In the genomic region with DNA sequence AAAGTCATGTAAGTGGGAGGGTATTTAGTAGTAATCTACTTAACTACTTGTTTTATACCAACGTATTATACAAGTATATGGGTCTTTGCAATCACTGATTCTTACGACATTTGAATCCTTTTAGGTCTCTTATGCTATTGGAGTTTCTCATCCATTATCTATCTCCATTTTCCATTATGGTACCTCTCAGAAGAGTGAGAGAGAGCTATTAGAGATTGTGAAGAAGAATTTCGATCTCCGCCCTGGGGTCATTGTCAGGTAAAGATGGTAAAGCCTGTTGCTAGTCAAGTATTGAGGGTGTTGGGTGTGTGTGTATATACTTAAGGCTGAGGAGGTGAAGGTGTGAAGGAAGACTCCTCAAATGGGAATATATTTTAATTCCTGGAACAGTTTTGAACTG, we compare ENCODE assay signal across 12 cellular contexts. TPM values are rescaled to one million over a fixed set of nuclear protein-coding genes. Genes with fewer than 3 reads are reported as not detected.
DNase-seq lines count a peak whose midpoint lies in the region; ATAC-seq and TF ChIP-seq lines count a peak whose summit lies in the region.
"Had no signal": no experiment of that assay in that cellular context is flagged by ENCODE, and none has a peak within 500 bp of the region (broad histone marks: within the 10 kb centered on the region; RNA-seq: fewer than 3 reads in every experiment).

No MANE protein-coding gene starts in this region.

- H2AFZ ChIP-seq in IMR-90 (replicated peaks; ENCODE audit: low read length, poor library complexity) (no peak overlapping the region), osteoblast (ENCODE audit: low read length) (no peak overlapping the region)

- H3K4me1 Mint-ChIP-seq in CD4-positive, CD25-positive, alpha-beta regulatory T cell: peaks cover 13 to 44% (median 30%) of the 10 kb centered on the region in 4 donors
- H3K4me1 Mint-ChIP-seq in brain: peaks cover 50% of the 10 kb centered on the region

- H3K4me3 ChIP-seq in CD4-positive, CD25-positive, alpha-beta regulatory T cell (ENCODE audit: low read depth, low read length): no peak overlapping the region
- H3K4me3 ChIP-seq in IMR-90 (ENCODE audit: insufficient read depth, low read depth, low read length) (no peak overlapping the region), osteoblast (ENCODE audit: insufficient read depth, low read length) (no peak overlapping the region)

- peak overlapping the region; percentile 10 to 56 (median 45) for H3K27ac Mint-ChIP-seq in CD4-positive, CD25-positive, alpha-beta regulatory T cell
- peak overlapping the region; percentile 3 to 100 (median 83) for H3K27ac Mint-ChIP-seq in brain

- dilution Hi-C loops in IMR-90 (cut with HindIII; ENCODE audit: low sequenced_read_pairs, unreplicated experiment): no loop called here

- peaks cover 54% of the 10 kb centered on the region for H3K36me3 ChIP-seq in CD4-positive, CD25-positive, alpha-beta regulatory T cell (ENCODE audit: control insufficient read depth, insufficient read depth, low read length)
- peaks cover 36% of the 10 kb centered on the region for H3K36me3 ChIP-seq in IMR-90 (ENCODE audit: control insufficient read depth, insufficient read depth, low read length)
- peaks cover 54% of the 10 kb centered on the region for H3K36me3 ChIP-seq in osteoblast (ENCODE audit: insufficient read depth, low read length)

- peaks cover 21% of the 10 kb centered on the region for H3K4me1 ChIP-seq in CD4-positive, CD25-positive, alpha-beta regulatory T cell (ENCODE audit: control insufficient read depth, insufficient read depth, low read length, poor library complexity, severe bottlenecking)
- H3K4me1 ChIP-seq in IMR-90 (ENCODE audit: control insufficient read depth, insufficient read depth, low read length): peaks cover 4% of the 10 kb centered on the region
- peaks cover 18% of the 10 kb centered on the region for H3K4me1 ChIP-seq in osteoblast (ENCODE audit: insufficient read depth, low read length)

- WGBS in IMR-90 (ENCODE audit: extremely low coverage in 2 of 2, insufficient read length in 1 of 2), 2 experiments: no CpG with 5 or more reads among the region's 4 CpGs

- no peak overlapping the region for H3K56ac ChIP-seq in IMR-90 (ENCODE audit: extremely low read depth, insufficient read depth, low read length)

- TF ChIP-seq CTCF in IMR-90 (conservative IDR thresholded peaks at IDR 0.05; ENCODE audit: low read depth, low read length) (no peak), brain (conservative IDR thresholded peaks at IDR 0.05) (no peak), osteoblast (IDR thresholded peaks at IDR 0.05; ENCODE audit: extremely low read depth, low read depth, low read length) (no peak)

- peaks cover 12 to 46% of the 10 kb centered on the region in 2 experiments for H3K79me1 ChIP-seq in IMR-90 (ENCODE audit: low read depth in 1 of 2, low read length in 2 of 2)

- H4K8ac ChIP-seq in IMR-90 (ENCODE audit: low read depth in 2 of 2, low read length in 2 of 2): no peak overlapping the region

- H2AK5ac ChIP-seq in IMR-90 (ENCODE audit: low read depth, low read length): no peak overlapping the region

- H3K4me2 ChIP-seq in IMR-90 (ENCODE audit: low read depth, low read length) (no peak overlapping the region), osteoblast (ENCODE audit: insufficient read depth, low read length) (peak overlapping the region; percentile 82)

- H3K27me3 ChIP-seq in CD4-positive, CD25-positive, alpha-beta regulatory T cell (ENCODE audit: control insufficient read depth, insufficient read depth, low read length): no peaks in the 10 kb centered on the region
- H3K27me3 ChIP-seq in IMR-90 (ENCODE audit: control insufficient read depth, insufficient read depth, low read length): no peaks in the 10 kb centered on the region
- H3K27me3 ChIP-seq in osteoblast (ENCODE audit: insufficient read depth, low read length): no peaks in the 10 kb centered on the region

- H3K9me3 ChIP-seq in CD4-positive, CD25-positive, alpha-beta regulatory T cell (ENCODE audit: control insufficient read depth in 2 of 2, low read length in 2 of 2): no peaks in the 10 kb centered on the region
- H3K9me3 ChIP-seq in IMR-90 (ENCODE audit: control insufficient read depth, insufficient read depth, low read length) (no peaks in the 10 kb centered on the region), osteoblast (ENCODE audit: low read depth, low read length) (no peaks in the 10 kb centered on the region)

- intact Hi-C loops in IMR-90 (cut with micrococcal nuclease): no loop called here

- no peak overlapping the region for H2BK15ac ChIP-seq in IMR-90 (ENCODE audit: low read depth, low read length)

- DNase-seq in CD4-positive, CD25-positive, alpha-beta regulatory T cell: no peak
- DNase-seq in IMR-90 (no peak), osteoblast (ENCODE audit: insufficient read length, low spot score, missing footprints) (no peak), NCI-H2171 treated with DMSO at 0.1 percent for 48 hours (lab: John Stamatoyannopoulos, UW) (no peak), NCI-H2081 treated with DMSO at 0.1 percent for 48 hours (lab: John Stamatoyannopoulos, UW) (no peak), iPS-NIHi7 (ENCODE audit: extremely low spot score) (no peak)
- no peak for DNase-seq in stimulated activated CD4-positive, alpha-beta T cell treated with anti-CD3 and anti-CD28 coated beads, Interleukin-15, amount 100 ng/mL, for 24 hours
- DNase-seq: hypothalamus; NCI-H2107; stimulated activated CD4-positive, alpha-beta T cell treated with anti-CD3 and anti-CD28 coated beads, Interleukin-2, amount 100 ng/mL, for 48 hours had no signal

- peak overlapping the region in 1 of 4 donors; percentile 98 for H3K4me3 Mint-ChIP-seq in CD4-positive, CD25-positive, alpha-beta regulatory T cell
- peak overlapping the region; percentile 96 to 99 (median 98) for H3K4me3 Mint-ChIP-seq in brain

- H3K23ac ChIP-seq in IMR-90 (ENCODE audit: low read depth, low read length): peak overlapping the region; percentile 52

- H3K27ac ChIP-seq in CD4-positive, CD25-positive, alpha-beta regulatory T cell (ENCODE audit: insufficient read depth, low read length, poor library complexity, severe bottlenecking): no peak overlapping the region
- H3K27ac ChIP-seq in IMR-90 (ENCODE audit: insufficient read depth, low read length): no peak overlapping the region
- H3K27ac ChIP-seq in osteoblast (ENCODE audit: low read depth, low read length): no peak overlapping the region

- H3K36me3 Mint-ChIP-seq in CD4-positive, CD25-positive, alpha-beta regulatory T cell: peaks cover 29% of the 10 kb centered on the region
- H3K36me3 Mint-ChIP-seq in brain: peaks cover 71% of the 10 kb centered on the region

- no peak overlapping the region for H2BK20ac ChIP-seq in IMR-90 (ENCODE audit: low read depth, low read length)

- H3K14ac ChIP-seq in IMR-90 (replicated peaks; ENCODE audit: low read depth, low read length): no peak overlapping the region

- CTCF ChIA-PET in IMR-90 (lab: Yijun Ruan, JAX): interaction anchor here (1.2 kb wide), 1 partner anchor 122 kb away, joined by 4 read pairs; no protein-coding TSS in a partner anchor

- BruUV-seq in IMR-90 (replicated peaks; lab: Mats Ljungman, UMichigan): no TSS peak

- no peak overlapping the region for H2BK120ac ChIP-seq in IMR-90 (ENCODE audit: low read depth, low read length)

- in situ Hi-C loops in IMR-90 (cut with MboI; ENCODE audit: low sequenced_read_pairs): no loop called here

- no peak; the same call in 1 of the 2 replicates for TF ChIP-seq POLR2A in IMR-90 (IDR thresholded peaks at IDR 0.05; ENCODE audit: low read depth, low read length)

- no peaks in the 10 kb centered on the region for H3K27me3 Mint-ChIP-seq in CD4-positive, CD25-positive, alpha-beta regulatory T cell
- peaks cover 16% of the 10 kb centered on the region for H3K27me3 Mint-ChIP-seq in brain

- no peak overlapping the region for H4K91ac ChIP-seq in IMR-90 (ENCODE audit: insufficient read depth, low read depth, low read length)

- POLR2A ChIA-PET in IMR-90 (lab: Charles Lee; ENCODE audit: unreplicated experiment): no interaction called here

- H3K9ac ChIP-seq in IMR-90 (ENCODE audit: low read depth, low read length): no peak overlapping the region

- TF ChIP-seq RAD21 in IMR-90 (IDR thresholded peaks at IDR 0.05; ENCODE audit: low read length): no peak

- peaks cover 52% of the 10 kb centered on the region for H3K79me2 ChIP-seq in osteoblast (ENCODE audit: insufficient read depth, low read length)

- H4K5ac ChIP-seq in IMR-90 (ENCODE audit: low read depth, low read length): no peak overlapping the region

- no peaks in the 10 kb centered on the region for H3K9me3 Mint-ChIP-seq in CD4-positive, CD25-positive, alpha-beta regulatory T cell
- peaks cover 0 to 2% (median 0%) of the 10 kb centered on the region in 5 experiments for H3K9me3 Mint-ChIP-seq in brain

- no peak overlapping the region for H2BK5ac ChIP-seq in IMR-90 (ENCODE audit: low read depth, low read length, poor library complexity, severe bottlenecking)

- no peak overlapping the region for H3K4ac ChIP-seq in IMR-90 (ENCODE audit: low read depth, low read length)

- H4K20me1 ChIP-seq in IMR-90 (ENCODE audit: insufficient read depth, low read length) (peaks cover 76% of the 10 kb centered on the region), osteoblast (ENCODE audit: insufficient read depth, low read length) (peaks cover 37% of the 10 kb centered on the region)

- no peak overlapping the region for H3K18ac ChIP-seq in IMR-90 (ENCODE audit: low read depth, low read length)

- H2AK9ac ChIP-seq in IMR-90 (replicated peaks; ENCODE audit: low read depth, low read length, poor library complexity): no peak overlapping the region

- 0 out of 2 replicates have a peak, but pooled peaks cover 6% of the 10 kb centered on the region for H3K9me1 ChIP-seq in IMR-90 (ENCODE audit: insufficient read depth, low read length)

- no peak for ATAC-seq in CD4-positive, CD25-positive, alpha-beta regulatory T cell (ENCODE audit: low read depth in 2 of 2)
- no peak for ATAC-seq in IMR-90 (ENCODE audit: low read depth)
- ATAC-seq: Right ventricle myocardium inferior had no signal

RNA-seq across cellular contexts. Expression of a gene that starts 3.8 kb away (rescaled TPM):
- total RNA-seq in CD4-positive, CD25-positive, alpha-beta regulatory T cell: 137 TPM
- 100 to 1,000 TPM in 3 of 4 donors, 10 to 100 TPM in 1; 82.2 to 141 (median 108) TPM for polyA plus RNA-seq in CD4-positive, CD25-positive, alpha-beta regulatory T cell
- total RNA-seq in IMR-90 (2012; rRNA removed) (94.1 and 98.9 TPM in 2 replicates), osteoblast (124 and 142 TPM in 2 replicates)
- polyA plus RNA-seq in IMR-90 (2012; rRNA removed) (158 and 223 TPM in 2 replicates), brain (ENCODE audit: insufficient read depth, low read depth, low replicate concordance) (51.8 TPM)
- 40.6 and 65.5 TPM in 2 replicates for polyA plus RNA-seq in IMR-90 (2012; cell fraction: cytosol; rRNA removed)
- polyA plus RNA-seq in IMR-90 (2012; cell fraction: nucleus; rRNA removed; ENCODE audit: low replicate concordance): 581 and 1,265 TPM in 2 replicates

RNA-seq across cellular contexts. Expression of a gene that starts 18.5 kb away (rescaled TPM):
- total RNA-seq in CD4-positive, CD25-positive, alpha-beta regulatory T cell: 20.0 TPM
- 10 to 100 TPM; 16.7 to 28.1 (median 17.7) TPM for polyA plus RNA-seq in CD4-positive, CD25-positive, alpha-beta regulatory T cell
- total RNA-seq in IMR-90 (2012; rRNA removed) (31.9 and 35.0 TPM in 2 replicates), osteoblast (40.9 and 52.5 TPM in 2 replicates)
- polyA plus RNA-seq in IMR-90 (2012; rRNA removed) (37.0 and 39.4 TPM in 2 replicates), brain (ENCODE audit: insufficient read depth, low read depth, low replicate concordance) (33.4 TPM)
- polyA plus RNA-seq in IMR-90 (2012; cell fraction: cytosol; rRNA removed): 57.1 and 81.4 TPM in 2 replicates
- 60.6 and 63.6 TPM in 2 replicates for polyA plus RNA-seq in IMR-90 (2012; cell fraction: nucleus; rRNA removed; ENCODE audit: low replicate concordance)

RNA-seq across cellular contexts. Expression of a gene that starts 34.6 kb away (rescaled TPM):
- total RNA-seq in CD4-positive, CD25-positive, alpha-beta regulatory T cell: 105 TPM
- 100 to 1,000 TPM; 393 to 484 (median 437) TPM for polyA plus RNA-seq in CD4-positive, CD25-positive, alpha-beta regulatory T cell
- total RNA-seq in IMR-90 (2012; rRNA removed) (0.83 and 0.90 TPM in 2 replicates), osteoblast (2.1 and 2.5 TPM in 2 replicates)
- polyA plus RNA-seq in IMR-90 (2012; rRNA removed) (1.7 and 1.9 TPM in 2 replicates), brain (ENCODE audit: insufficient read depth, low read depth, low replicate concordance) (14.1 TPM)
- 0.82 and 2.4 TPM in 2 replicates for polyA plus RNA-seq in IMR-90 (2012; cell fraction: cytosol; rRNA removed)
- polyA plus RNA-seq in IMR-90 (2012; cell fraction: nucleus; rRNA removed; ENCODE audit: low replicate concordance): 0.13 and 2.1 TPM in 2 replicates

RNA-seq across cellular contexts. Expression of a gene that starts 41.5 kb away (rescaled TPM):
- total RNA-seq in CD4-positive, CD25-positive, alpha-beta regulatory T cell: 54.8 TPM
- 100 to 1,000 TPM; 155 to 215 (median 185) TPM for polyA plus RNA-seq in CD4-positive, CD25-positive, alpha-beta regulatory T cell
- total RNA-seq in IMR-90 (2012; rRNA removed) (13.8 and 27.8 TPM in 2 replicates), osteoblast (21.8 and 27.1 TPM in 2 replicates)
- polyA plus RNA-seq in IMR-90 (2012; rRNA removed) (103 and 121 TPM in 2 replicates), brain (ENCODE audit: insufficient read depth, low read depth, low replicate concordance) (37.0 TPM)
- 209 and 319 TPM in 2 replicates for polyA plus RNA-seq in IMR-90 (2012; cell fraction: cytosol; rRNA removed)
- 51.1 and 83.2 TPM in 2 replicates for polyA plus RNA-seq in IMR-90 (2012; cell fraction: nucleus; rRNA removed; ENCODE audit: low replicate concordance)

RNA-seq across cellular contexts. Expression of a gene that starts 52.8 kb away (rescaled TPM):
- 47.0 TPM for total RNA-seq in CD4-positive, CD25-positive, alpha-beta regulatory T cell
- polyA plus RNA-seq in CD4-positive, CD25-positive, alpha-beta regulatory T cell: 100 to 1,000 TPM; 233 to 297 (median 251) TPM
- 326 and 498 TPM in 2 replicates for total RNA-seq in IMR-90 (2012; rRNA removed)
- polyA plus RNA-seq in IMR-90 (2012; rRNA removed): 438 and 481 TPM in 2 replicates
- polyA plus RNA-seq in IMR-90 (2012; cell fraction: cytosol; rRNA removed): 538 and 709 TPM in 2 replicates
- 203 and 232 TPM in 2 replicates for polyA plus RNA-seq in IMR-90 (2012; cell fraction: nucleus; rRNA removed; ENCODE audit: low replicate concordance)
- polyA plus RNA-seq in brain (ENCODE audit: insufficient read depth, low read depth, low replicate concordance): 145 TPM
- 124 and 146 TPM in 2 replicates for total RNA-seq in osteoblast

Comparison
In these comparisons a context has a peak if more than half of its experiments do, and no peak if none do; other contexts are left out.
1. RNA of a gene that starts 34.6 kb away (total RNA-seq): 105 TPM in CD4-positive, CD25-positive, alpha-beta regulatory T cell (single experiment); 2.1 to 2.5 TPM in osteoblast and 0.83 to 0.90 TPM in IMR-90; every median in the first group is over 10 times any median in the second.